ENCODE assay signal across 13 cellular contexts in genomic region chr4:165118256-165118909, GRCh38.
A peak's percentile ranks its signal among the peaks of the same experiment; 100 is the strongest.
DNase-seq lines count a peak whose midpoint lies in the region; ATAC-seq lines count a peak whose summit lies in the region.
"Had no signal": no experiment of that assay in that cellular context is flagged by ENCODE, and none has a peak within 500 bp of the region (broad histone marks: within the 10 kb centered on the region; RNA-seq: fewer than 3 reads in every experiment).

No MANE protein-coding gene starts in this region.

- ATAC-seq in GM18861 (IDR thresholded peaks at IDR 0.05; ENCODE audit: unreplicated experiment) (peak; percentile 67), GM21423 (IDR thresholded peaks at IDR 0.05; ENCODE audit: unreplicated experiment) (peak; percentile 83), HG02973 (IDR thresholded peaks at IDR 0.05; ENCODE audit: unreplicated experiment) (peak; percentile 93), HG03571 (IDR thresholded peaks at IDR 0.05; ENCODE audit: unreplicated experiment) (peak; percentile 83)
- ATAC-seq: SK-N-SH treated with all-trans-retinoic acid at 6 μM for 48 hours had no signal

- DNase-seq in NCI-H510A treated with DMSO at 0.1 percent for 48 hours (lab: John Stamatoyannopoulos, UW) = no peak
- DNase-seq in NOMO-1 (lab: John Stamatoyannopoulos, UW; ENCODE audit: unreplicated experiment in 2 of 2) = no peak
- no peak for DNase-seq in activated CD4-positive, alpha-beta T cell treated with anti-CD3 and anti-CD28 coated beads for 48 hours
- no peak for DNase-seq in effector CD4-positive, alpha-beta T cell
- DNase-seq: activated CD4-positive, alpha-beta T cell treated with anti-CD3 and anti-CD28 coated beads for 1 hour; activated naive CD4-positive, alpha-beta T cell; colonic mucosa; NCI-H526 had no signal
